9 cellular contexts compared by ENCODE assay signal in genomic region chr9:136120119-136120393, GRCh38. TPM values are rescaled to one million over a fixed set of nuclear protein-coding genes. Genes with fewer than 3 reads are reported as not detected.
DNase-seq lines count a peak whose midpoint lies in the region; ATAC-seq and TF ChIP-seq lines count a peak whose summit lies in the region.
"Had no signal": no experiment of that assay in that cellular context is flagged by ENCODE, and none has a peak within 500 bp of the region (broad histone marks: within the 10 kb centered on the region; RNA-seq: fewer than 3 reads in every experiment).

No MANE protein-coding gene starts in this region.

- H3K4me1 Mint-ChIP-seq in CD14-positive monocyte (peaks cover 18% of the 10 kb centered on the region), nephron progenitor cell (no peaks in the 10 kb centered on the region)

- H3K4me2 ChIP-seq in KMS-11: peak overlapping the region; percentile 48; the same call in 1 of the 2 replicates

- H3K27me3 ChIP-seq in KMS-11 (ENCODE audit: insufficient read depth, low read depth) (peaks cover 20% of the 10 kb centered on the region), colonic mucosa (peaks cover 3% of the 10 kb centered on the region)

- H3K27ac ChIP-seq in KMS-11 (no peak overlapping the region), colonic mucosa (peak overlapping the region; percentile 91)

- H3K4me1 ChIP-seq in KMS-11 (ENCODE audit: low read depth, poor library complexity, severe bottlenecking): peaks cover 6% of the 10 kb centered on the region
- peaks cover 16% of the 10 kb centered on the region for H3K4me1 ChIP-seq in colonic mucosa

- H3K4me3 ChIP-seq in KMS-11 (IDR thresholded peaks at IDR 0.05; ENCODE audit: insufficient read depth, low read depth, low read length) (no peak overlapping the region), colonic mucosa (no peak overlapping the region)

- H3K4me3 Mint-ChIP-seq in CD14-positive monocyte (no peak overlapping the region), nephron progenitor cell (peak overlapping the region; percentile 84)

- no peak overlapping the region for H3K9ac ChIP-seq in KMS-11
- H3K9ac ChIP-seq in colonic mucosa (ENCODE audit: low read depth in 2 of 2, low read length in 2 of 2): peak overlapping the region; percentile 42 to 74

- H3K9me3 Mint-ChIP-seq in CD14-positive monocyte (peaks cover 1 to 7% (median 3%) of the 10 kb centered on the region in 7 donors), nephron progenitor cell (peaks cover 3% of the 10 kb centered on the region)

- H3K36me3 ChIP-seq in KMS-11 (ENCODE audit: insufficient read depth): no peaks in the 10 kb centered on the region
- no peaks in the 10 kb centered on the region for H3K36me3 ChIP-seq in colonic mucosa

- peaks cover 0 to 4% (median 3%) of the 10 kb centered on the region in 3 donors for H3K27me3 Mint-ChIP-seq in CD14-positive monocyte (ENCODE audit: low read depth in 3 of 3)
- H3K27me3 Mint-ChIP-seq in nephron progenitor cell (ENCODE audit: low read depth, poor library complexity): peaks cover 13% of the 10 kb centered on the region

- H4K20me1 ChIP-seq in KMS-11 (ENCODE audit: insufficient read depth): no peaks in the 10 kb centered on the region

- intact Hi-C loops in CD14-positive monocyte (cut with micrococcal nuclease) (loop anchor here (5.0 to 10.0 kb wide), 3 partner anchors 33 to 415 kb away; partner anchors contain the start of gene KCNT1 (in 1 of the 2)), colonic mucosa (cut with DNase I) (no loop called here)

- peak overlapping the region in 4 of 7 donors; percentile 18 to 48 (median 28) for H3K27ac Mint-ChIP-seq in CD14-positive monocyte
- H3K27ac Mint-ChIP-seq in nephron progenitor cell: no peak overlapping the region

- H3K36me3 Mint-ChIP-seq in CD14-positive monocyte (peaks cover 9 to 16% of the 10 kb centered on the region in 2 donors), nephron progenitor cell (ENCODE audit: low read depth) (peaks cover under 1% of the 10 kb centered on the region)

- DNase-seq in CD14-positive monocyte (ENCODE audit: low spot score) (no peak), colonic mucosa (peak; percentile 69), nephron progenitor cell (no peak), SIG-M5 treated with dmso at 0.1 percent for 504 hours (lab: John Stamatoyannopoulos, UW; ENCODE audit: unreplicated experiment) (no peak), hypothalamus (lab: John Stamatoyannopoulos, UW) (no peak), cerebellar nuclear complex (lab: John Stamatoyannopoulos, UW) (no peak)
- DNase-seq: NCI-H1694 treated with DMSO at 0.1 percent for 48 hours had no signal

- ATAC-seq in HG03521 (IDR thresholded peaks at IDR 0.05; ENCODE audit: unreplicated experiment): no peak

- no peak overlapping the region for H2AFZ ChIP-seq in KMS-11 (ENCODE audit: low read depth)

- no peaks in the 10 kb centered on the region for H3K79me2 ChIP-seq in KMS-11 (ENCODE audit: insufficient read depth, low read depth)

- H3K9me3 ChIP-seq in colonic mucosa: no peaks in the 10 kb centered on the region

- TF ChIP-seq CTCF in CD14-positive monocyte (IDR thresholded peaks at IDR 0.05) (no peak), KMS-11 (conservative IDR thresholded peaks at IDR 0.05; ENCODE audit: low read depth, low read length) (no peak), colonic mucosa (IDR thresholded peaks at IDR 0.05) (no peak), nephron progenitor cell (IDR thresholded peaks at IDR 0.05) (no peak)

RNA-seq across cellular contexts. Expression of gene TMEM250, which starts 1.4 kb away (rescaled TPM):
- 10 to 100 TPM; 30.9 to 38.0 TPM for polyA plus RNA-seq in CD14-positive monocyte
- 10 to 100 TPM; 40.9 to 67.2 TPM for total RNA-seq in colonic mucosa

RNA-seq across cellular contexts. Expression of gene NACC2, which starts 25.0 kb away (rescaled TPM):
- polyA plus RNA-seq in CD14-positive monocyte: 1 to 10 TPM; 8.1 to 8.7 TPM
- 10 to 100 TPM; 20.3 to 21.0 TPM for total RNA-seq in colonic mucosa
